ENCODE assay signal across 11 cellular contexts in the genomic region with DNA sequence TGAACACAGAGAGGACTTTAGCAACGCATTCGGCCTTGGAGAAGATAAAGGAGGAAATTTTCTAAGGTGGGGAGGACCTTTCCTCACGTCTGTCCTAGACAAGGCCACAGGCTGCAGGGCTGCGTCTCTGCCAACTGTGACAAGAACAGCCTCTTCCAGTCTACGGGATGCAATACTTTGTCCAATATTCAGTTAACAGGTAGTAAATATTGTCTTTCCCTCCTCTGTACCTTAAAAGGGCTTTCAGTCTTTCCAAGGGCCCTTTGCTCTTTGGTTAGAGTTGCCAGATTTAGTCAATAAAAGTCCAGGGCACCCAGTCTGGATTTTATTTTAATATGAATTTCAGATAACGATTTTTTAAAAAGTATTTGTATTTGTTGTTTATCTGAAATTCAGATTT.
A peak's percentile ranks its signal among the peaks of the same experiment; 100 is the strongest.
DNase-seq lines count a peak whose midpoint lies in the region; ATAC-seq and TF ChIP-seq lines count a peak whose summit lies in the region.
"Had no signal": no experiment of that assay in that cellular context is flagged by ENCODE, and none has a peak within 500 bp of the region (broad histone marks: within the 10 kb centered on the region; RNA-seq: fewer than 3 reads in every experiment).

No MANE protein-coding gene starts in this region.

- H2BK12ac ChIP-seq in neuronal stem cell (ENCODE audit: low read length) (no peak overlapping the region), H9 (ENCODE audit: insufficient read length, low read depth, low read length) (no peak overlapping the region)

- H2BK5ac ChIP-seq in IMR-90 (ENCODE audit: low read depth, low read length, poor library complexity, severe bottlenecking) (no peak overlapping the region), neuronal stem cell (ENCODE audit: low read length) (no peak overlapping the region), H9 (ENCODE audit: insufficient read length, low read length) (no peak overlapping the region)

- peaks cover 2% of the 10 kb centered on the region for H3K23me2 ChIP-seq in H9 (ENCODE audit: insufficient read length, low read depth, low read length, poor library complexity, severe bottlenecking)

- dilution Hi-C loops in IMR-90 (cut with HindIII; ENCODE audit: low sequenced_read_pairs, unreplicated experiment): no loop called here

- no peak overlapping the region for H2BK120ac ChIP-seq in IMR-90 (ENCODE audit: low read depth, low read length)
- H2BK120ac ChIP-seq in neuronal stem cell (ENCODE audit: low read depth, low read length): no peak overlapping the region
- no peak overlapping the region for H2BK120ac ChIP-seq in H9 (ENCODE audit: low read depth, low read length, poor library complexity, severe bottlenecking)

- ATAC-seq in DND-41 (ENCODE audit: insufficient read depth, low read depth) (no peak), IMR-90 (ENCODE audit: low read depth) (no peak)
- no peak for ATAC-seq in central memory CD8-positive, alpha-beta T cell (replicated peaks; ENCODE audit: extremely low read depth, poor library complexity, severe bottlenecking)

- CTCF ChIA-PET in IMR-90 (lab: Yijun Ruan, JAX): interaction anchor here (0.6 to 1.5 kb wide), 5 partner anchors 9 to 951 kb away, joined by 3 to 10 read pairs (median 3); no protein-coding TSS in a partner anchor

- H3K4me1 ChIP-seq in DND-41 (ENCODE audit: insufficient read depth, low read length): peaks cover 24% of the 10 kb centered on the region
- H3K4me1 ChIP-seq in IMR-90 (ENCODE audit: control insufficient read depth, insufficient read depth, low read length): no peaks in the 10 kb centered on the region
- peaks cover 3 to 40% of the 10 kb centered on the region in 2 donors for H3K4me1 ChIP-seq in neuronal stem cell (ENCODE audit: control insufficient read depth in 2 of 2, insufficient read depth in 1 of 2, low read depth in 1 of 2, low read length in 2 of 2)
- no peaks in the 10 kb centered on the region for H3K4me1 ChIP-seq in H9 (ENCODE audit: insufficient read depth, low read length)
- H3K4me1 ChIP-seq: SJSA1 had no signal

- H4K91ac ChIP-seq in IMR-90 (ENCODE audit: insufficient read depth, low read depth, low read length): no peak overlapping the region
- H4K91ac ChIP-seq in neuronal stem cell (ENCODE audit: low read depth, low read length, poor library complexity): no peak overlapping the region
- no peak overlapping the region for H4K91ac ChIP-seq in H9 (ENCODE audit: insufficient read length, low read depth, low read length)

- intact Hi-C loops in IMR-90 (cut with micrococcal nuclease): loop anchor here (2.0 to 5.0 kb wide), 2 partner anchors 223 to 298 kb away; no protein-coding TSS in a partner anchor

- H3T11ph ChIP-seq in H9 (ENCODE audit: low read length): no peak overlapping the region

- H4K5ac ChIP-seq in IMR-90 (ENCODE audit: low read depth, low read length) (no peak overlapping the region), H9 (ENCODE audit: insufficient read length, low read depth, low read length) (no peak overlapping the region)

- TF ChIP-seq RAD21 in IMR-90 (IDR thresholded peaks at IDR 0.05; ENCODE audit: low read length): no peak

- H3K18ac ChIP-seq in IMR-90 (ENCODE audit: low read depth, low read length): no peak overlapping the region
- no peak overlapping the region for H3K18ac ChIP-seq in neuronal stem cell (ENCODE audit: low read length)
- no peak overlapping the region for H3K18ac ChIP-seq in H9 (ENCODE audit: insufficient read length, low read depth, low read length)

- H2AK9ac ChIP-seq in IMR-90 (replicated peaks; ENCODE audit: low read depth, low read length, poor library complexity): no peak overlapping the region

- H3K27me3 ChIP-seq in DND-41 (ENCODE audit: insufficient read depth, low read length, poor library complexity) (no peaks in the 10 kb centered on the region), IMR-90 (ENCODE audit: control insufficient read depth, insufficient read depth, low read length) (peaks cover 2% of the 10 kb centered on the region; the same call in 1 of the 2 replicates), neuronal stem cell (ENCODE audit: control insufficient read depth in 3 of 3, insufficient read depth in 3 of 3, low read depth in 1 of 3, low read length in 3 of 3) (no peaks in the 10 kb centered on the region), H9 (ENCODE audit: insufficient read depth, low read length) (no peaks in the 10 kb centered on the region)
- H3K27me3 ChIP-seq: foreskin keratinocyte, SJSA1 had no signal

- no peak for TF ChIP-seq POLR2A in IMR-90 (IDR thresholded peaks at IDR 0.05; ENCODE audit: low read depth, low read length)

- H2BK15ac ChIP-seq in IMR-90 (ENCODE audit: low read depth, low read length) (no peak overlapping the region), neuronal stem cell (ENCODE audit: low read length) (no peak overlapping the region), H9 (ENCODE audit: low read depth, low read length) (no peak overlapping the region)

- H2AFZ ChIP-seq in DND-41 (ENCODE audit: low read depth, low read length) (peak overlapping the region; percentile 95), IMR-90 (replicated peaks; ENCODE audit: low read length, poor library complexity) (peak overlapping the region; percentile 83), neuronal stem cell (ENCODE audit: low read length) (peak overlapping the region; percentile 74), H9 (ENCODE audit: low read length) (no peak overlapping the region)

- peak overlapping the region; percentile 23 for H3K27ac Mint-ChIP-seq in central memory CD8-positive, alpha-beta T cell (ENCODE audit: low read depth)
- H3K27ac Mint-ChIP-seq in H9: no peak overlapping the region
- H3K27ac Mint-ChIP-seq: nephron progenitor cell had no signal

- H3K4me3 ChIP-seq in DND-41 (ENCODE audit: low read depth in 1 of 2, low read length in 2 of 2): no peak overlapping the region
- no peak overlapping the region for H3K4me3 ChIP-seq in IMR-90 (ENCODE audit: insufficient read depth, low read depth, low read length)
- H3K4me3 ChIP-seq in neuronal stem cell (ENCODE audit: low read length in 2 of 2): no peak overlapping the region
- H3K4me3 ChIP-seq: SJSA1 had no signal

- H4K20me1 ChIP-seq in DND-41 (ENCODE audit: insufficient read depth, low read length) (no peaks in the 10 kb centered on the region), IMR-90 (ENCODE audit: insufficient read depth, low read length) (no peaks in the 10 kb centered on the region), H9 (ENCODE audit: control insufficient read depth, insufficient read depth, insufficient read length) (no peaks in the 10 kb centered on the region)

- H3K9ac ChIP-seq in DND-41 (ENCODE audit: low read depth, low read length): peak overlapping the region; percentile 38
- H3K9ac ChIP-seq in IMR-90 (ENCODE audit: low read depth, low read length): no peak overlapping the region
- H3K9ac ChIP-seq in neuronal stem cell (ENCODE audit: low read depth, low read length, poor library complexity): no peak overlapping the region
- H3K9ac ChIP-seq in H9 (ENCODE audit: extremely low read depth, insufficient read length, low read length): no peak overlapping the region

- H3K4ac ChIP-seq in IMR-90 (ENCODE audit: low read depth, low read length) (no peak overlapping the region), neuronal stem cell (ENCODE audit: low read length) (no peak overlapping the region), H9 (ENCODE audit: low read depth, low read length) (no peak overlapping the region)

- BruUV-seq in IMR-90 (replicated peaks; lab: Mats Ljungman, UMichigan): no TSS peak

- H3K79me2 ChIP-seq in DND-41 (ENCODE audit: insufficient read depth, low read length) (no peaks in the 10 kb centered on the region), H9 (ENCODE audit: insufficient read depth, low read length) (no peaks in the 10 kb centered on the region)

- H3K4me2 ChIP-seq in DND-41 (ENCODE audit: insufficient read depth, low read length) (peak overlapping the region; percentile 62), IMR-90 (ENCODE audit: low read depth, low read length) (0 out of 2 replicates have a peak overlapping the region, but pooled peaks have one; percentile 56), neuronal stem cell (ENCODE audit: insufficient read depth, low read length, poor library complexity, severe bottlenecking) (no peak overlapping the region), H9 (ENCODE audit: insufficient read depth, insufficient read length, low read length) (no peak overlapping the region)

- H3K56ac ChIP-seq in IMR-90 (ENCODE audit: extremely low read depth, insufficient read depth, low read length) (no peak overlapping the region), H9 (ENCODE audit: insufficient read length, low read depth, low read length) (no peak overlapping the region)

- H4K8ac ChIP-seq in IMR-90 (ENCODE audit: low read depth in 2 of 2, low read length in 2 of 2) (no peak overlapping the region; a peak in 1 of 4 replicates), neuronal stem cell (ENCODE audit: low read depth, low read length) (no peak overlapping the region), H9 (replicated peaks; ENCODE audit: insufficient read length, low read depth, low read length) (no peak overlapping the region)

- H2AK5ac ChIP-seq in IMR-90 (ENCODE audit: low read depth, low read length) (no peak overlapping the region), neuronal stem cell (ENCODE audit: low read depth, low read length) (no peak overlapping the region), H9 (ENCODE audit: insufficient read length, low read length) (no peak overlapping the region)

- no peak overlapping the region for H3K27ac ChIP-seq in DND-41 (ENCODE audit: low read length)
- H3K27ac ChIP-seq in IMR-90 (ENCODE audit: insufficient read depth, low read length): no peak overlapping the region
- no peak overlapping the region for H3K27ac ChIP-seq in neuronal stem cell (replicated peaks; ENCODE audit: low read length)
- H3K27ac ChIP-seq in H9 (ENCODE audit: insufficient read length, low read depth, low read length): no peak overlapping the region
- H3K27ac ChIP-seq: foreskin keratinocyte, lower lobe of right lung, SJSA1 had no signal

- TF ChIP-seq CTCF in DND-41 (IDR thresholded peaks at IDR 0.05; ENCODE audit: borderline replicate concordance, extremely low read depth, low read length, poor library complexity, severe bottlenecking): no peak
- TF ChIP-seq CTCF in IMR-90 (conservative IDR thresholded peaks at IDR 0.05; ENCODE audit: low read depth, low read length): no peak
- TF ChIP-seq CTCF in H9 (conservative IDR thresholded peaks at IDR 0.05): no peak

- H3K79me1 ChIP-seq in IMR-90 (ENCODE audit: low read depth in 1 of 2, low read length in 2 of 2): no peaks in the 10 kb centered on the region
- H3K79me1 ChIP-seq in neuronal stem cell (ENCODE audit: low read depth, low read length): no peaks in the 10 kb centered on the region
- H3K79me1 ChIP-seq in H9 (ENCODE audit: insufficient read depth, low read depth, low read length, poor library complexity, severe bottlenecking): no peaks in the 10 kb centered on the region

- peaks cover 14% of the 10 kb centered on the region for H3K4me1 Mint-ChIP-seq in central memory CD8-positive, alpha-beta T cell
- peaks cover 26 to 34% of the 10 kb centered on the region in 2 experiments for H3K4me1 Mint-ChIP-seq in H9

- no peak overlapping the region for H2BK20ac ChIP-seq in IMR-90 (ENCODE audit: low read depth, low read length)
- no peak overlapping the region for H2BK20ac ChIP-seq in H9 (ENCODE audit: low read depth, low read length, poor library complexity, severe bottlenecking)

- no peak overlapping the region for H3K23ac ChIP-seq in IMR-90 (ENCODE audit: low read depth, low read length)
- H3K23ac ChIP-seq in neuronal stem cell (ENCODE audit: low read depth, low read length, poor library complexity): no peak overlapping the region
- no peak overlapping the region for H3K23ac ChIP-seq in H9 (ENCODE audit: insufficient read length, low read depth, low read length)

- DNase-seq in DND-41: no peak
- DNase-seq in IMR-90: no peak
- no peak for DNase-seq in central memory CD8-positive, alpha-beta T cell (ENCODE audit: low spot score in 2 of 2)
- no peak for DNase-seq in neuronal stem cell (ENCODE audit: low spot score)
- no peak for DNase-seq in H9
- DNase-seq in mesenteric fat pad (ENCODE audit: low spot score): no peak
- no peak for DNase-seq in middle frontal gyrus (ENCODE audit: extremely low spot score, low spot score)

- no peaks in the 10 kb centered on the region for H3K36me3 Mint-ChIP-seq in central memory CD8-positive, alpha-beta T cell (ENCODE audit: insufficient read depth)
- no peaks in the 10 kb centered on the region; a peak in 1 of 7 replicates for H3K36me3 Mint-ChIP-seq in H9 (ENCODE audit: insufficient read depth in 1 of 3, low read depth in 3 of 3)

- H3K27me3 Mint-ChIP-seq in central memory CD8-positive, alpha-beta T cell: peaks cover 13% of the 10 kb centered on the region
- no peaks in the 10 kb centered on the region; the same call in 1 of the 2 replicates for H3K27me3 Mint-ChIP-seq in H9 (ENCODE audit: low read depth)

- no peaks in the 10 kb centered on the region for H3K9me3 ChIP-seq in DND-41 (ENCODE audit: insufficient read depth, low read length, severe bottlenecking)
- no peaks in the 10 kb centered on the region for H3K9me3 ChIP-seq in IMR-90 (ENCODE audit: control insufficient read depth, insufficient read depth, low read length)
- H3K9me3 ChIP-seq in neuronal stem cell (replicated peaks in 1 of 2; ENCODE audit: control insufficient read depth in 2 of 2, insufficient read depth in 1 of 2, low read depth in 1 of 2, low read length in 2 of 2): no peaks in the 10 kb centered on the region
- no peaks in the 10 kb centered on the region for H3K9me3 ChIP-seq in H9 (ENCODE audit: control insufficient read depth, low read depth, low read length)
- H3K9me3 ChIP-seq: lower lobe of right lung, SJSA1 had no signal

- H3K9me3 Mint-ChIP-seq in central memory CD8-positive, alpha-beta T cell: no peaks in the 10 kb centered on the region
- no peaks in the 10 kb centered on the region for H3K9me3 Mint-ChIP-seq in H9
- H3K9me3 Mint-ChIP-seq: nephron progenitor cell had no signal

- H3K14ac ChIP-seq in IMR-90 (replicated peaks; ENCODE audit: low read depth, low read length) (no peak overlapping the region), neuronal stem cell (ENCODE audit: low read length) (no peak overlapping the region), H9 (ENCODE audit: insufficient read depth, low read length) (no peak overlapping the region)

- WGBS in IMR-90 (ENCODE audit: extremely low coverage in 2 of 2, insufficient read length in 1 of 2), 2 experiments: no CpG with 5 or more reads among the region's 6 CpGs
- no CpG with 5 or more reads among the region's 6 CpGs for WGBS in neuronal stem cell (ENCODE audit: extremely low coverage in 2 of 2, insufficient read length in 2 of 2, insufficient replicate concordance in 1 of 2), 2 donors
- WGBS in H9 (ENCODE audit: extremely low coverage, insufficient read length, low lambda C conversion rate): no CpG with 5 or more reads among the region's 6 CpGs

- no peak overlapping the region for H3K4me3 Mint-ChIP-seq in central memory CD8-positive, alpha-beta T cell
- no peak overlapping the region for H3K4me3 Mint-ChIP-seq in H9

- in situ Hi-C loops in IMR-90 (cut with MboI; ENCODE audit: low sequenced_read_pairs): no loop called here

- POLR2A ChIA-PET in IMR-90 (lab: Charles Lee; ENCODE audit: unreplicated experiment): no interaction called here

- H3K36me3 ChIP-seq in DND-41 (ENCODE audit: insufficient read depth, low read length) (no peaks in the 10 kb centered on the region), IMR-90 (ENCODE audit: control insufficient read depth, insufficient read depth, low read length) (no peaks in the 10 kb centered on the region), neuronal stem cell (replicated peaks in 1 of 2; ENCODE audit: control insufficient read depth in 2 of 2, insufficient read depth in 2 of 2, low read length in 2 of 2) (no peaks in the 10 kb centered on the region)
- H3K36me3 ChIP-seq: lower lobe of right lung, SJSA1 had no signal

- no peaks in the 10 kb centered on the region for H3K9me1 ChIP-seq in IMR-90 (ENCODE audit: insufficient read depth, low read length)

Comparison
In these comparisons a context has a peak if more than half of its experiments do, and no peak if none do; other contexts are left out.
1. H3K4me2 ChIP-seq: peak in DND-41 (single experiment) and IMR-90 (single experiment); none in neuronal stem cell (single experiment) and H9 (single experiment).